Comparison of ENCODE assay signal across 2 cellular contexts in genomic region chr20:43938932-43939761, GRCh38.
TF ChIP-seq lines count a peak whose summit lies in the region.

No MANE protein-coding gene starts in this region.

TF ChIP-seq in A549, 52 proteins besides CTCF, POLR2A, EP300 and RAD21 (continues in another document):
- no peak for TF ChIP-seq BCL3 (IDR thresholded peaks at IDR 0.05)
- no peak for TF ChIP-seq USF2 (IDR thresholded peaks at IDR 0.05)
- TF ChIP-seq CHD2 (IDR thresholded peaks at IDR 0.05; ENCODE audit: low read length, partially characterized antibody) = no peak
- no peak for TF ChIP-seq KDM1A (IDR thresholded peaks at IDR 0.05; ENCODE audit: low read depth)
- no peak for TF ChIP-seq HMGXB4 (CRISPR knock-in tag; IDR thresholded peaks at IDR 0.05; ENCODE audit: borderline replicate concordance)
- TF ChIP-seq E2F6 (IDR thresholded peaks at IDR 0.05; ENCODE audit: borderline replicate concordance, low read depth) = no peak
- no peak for TF ChIP-seq FOSB (CRISPR knock-in tag; IDR thresholded peaks at IDR 0.05)
- TF ChIP-seq RCOR1 (IDR thresholded peaks at IDR 0.05; ENCODE audit: low read depth, low read length) = no peak
- no peak for TF ChIP-seq SREBF2 (IDR thresholded peaks at IDR 0.05)
- peak; percentile 63 to 69; a peak in 2 of 5 replicates for TF ChIP-seq JUN (IDR thresholded peaks at IDR 0.05)
- TF ChIP-seq PBX3 (IDR thresholded peaks at IDR 0.05) = no peak
- TF ChIP-seq MAX (IDR thresholded peaks at IDR 0.05) = peak; percentile 47
- no peak for TF ChIP-seq PHF8 (IDR thresholded peaks at IDR 0.05; ENCODE audit: borderline replicate concordance, low read depth)
- TF ChIP-seq NR3C1 (IDR thresholded peaks at IDR 0.05) = no peak
- TF ChIP-seq CHD4 (IDR thresholded peaks at IDR 0.05; ENCODE audit: borderline replicate concordance) = no peak
- TF ChIP-seq HEYL (CRISPR knock-in tag; IDR thresholded peaks at IDR 0.05) = no peak
- TF ChIP-seq ELK1 (IDR thresholded peaks at IDR 0.05; ENCODE audit: low read depth, low read length) = no peak
- TF ChIP-seq MAFK (IDR thresholded peaks at IDR 0.05; ENCODE audit: partially characterized antibody) = no peak
- TF ChIP-seq KDM5A (IDR thresholded peaks at IDR 0.05) = no peak
- TF ChIP-seq ATOH8 (CRISPR knock-in tag; IDR thresholded peaks at IDR 0.05; ENCODE audit: low read depth) = no peak
- TF ChIP-seq HES2 (IDR thresholded peaks at IDR 0.05) = peak; percentile 77; the same call in 1 of the 2 replicates
- TF ChIP-seq CBX8 (IDR thresholded peaks at IDR 0.05) = no peak
- no peak for TF ChIP-seq RNF2 (IDR thresholded peaks at IDR 0.05; ENCODE audit: borderline replicate concordance, low read depth)
- peak; percentile 64 to 85 for TF ChIP-seq CEBPB (IDR thresholded peaks at IDR 0.05)
- no peak for TF ChIP-seq EHF (CRISPR knock-in tag; IDR thresholded peaks at IDR 0.05)
- TF ChIP-seq ZFP36 (IDR thresholded peaks at IDR 0.05; ENCODE audit: borderline replicate concordance, partially characterized antibody) = peak; percentile 82
- no peak for TF ChIP-seq HDAC2 (IDR thresholded peaks at IDR 0.05)

TF ChIP-seq in IMR-90, 13 proteins besides CTCF, POLR2A, EP300 and RAD21 (continued from another document):
- no peak for TF ChIP-seq ELK1 (IDR thresholded peaks at IDR 0.05; ENCODE audit: borderline replicate concordance, low read depth, low read length)
- peak; percentile 93 for TF ChIP-seq CEBPB (IDR thresholded peaks at IDR 0.05; ENCODE audit: low read depth, low read length)
- no peak; the same call in 1 of the 2 replicates for TF ChIP-seq MAFK (IDR thresholded peaks at IDR 0.05; ENCODE audit: low read depth, low read length)
- TF ChIP-seq NFE2L2 (IDR thresholded peaks at IDR 0.05; ENCODE audit: low read depth, low read length) = no peak; the same call in 1 of the 2 replicates
- TF ChIP-seq CHD1 (IDR thresholded peaks at IDR 0.05; ENCODE audit: low read depth, low read length) = no peak; the same call in 1 of the 2 replicates
- peak; percentile 11; the same call in 1 of the 2 replicates for TF ChIP-seq RFX5 (IDR thresholded peaks at IDR 0.05; ENCODE audit: low read depth, low read length)
- TF ChIP-seq USF2 (IDR thresholded peaks at IDR 0.05; ENCODE audit: low read depth, low read length) = no peak
- TF ChIP-seq FOS (IDR thresholded peaks at IDR 0.05; ENCODE audit: low read depth, low read length) = peak; percentile 82
- peak; percentile 17; the same call in 1 of the 2 replicates for TF ChIP-seq SMC3 (IDR thresholded peaks at IDR 0.05; ENCODE audit: low read depth, low read length)
- TF ChIP-seq MXI1 (IDR thresholded peaks at IDR 0.05; ENCODE audit: borderline replicate concordance, low read depth, low read length) = peak; percentile 68; the same call in 1 of the 2 replicates
